ENCODE assay signal across 29 cellular contexts in genomic region chr1:213720032-213720431, GRCh38.
DNase-seq lines count a peak whose midpoint lies in the region; ATAC-seq and TF ChIP-seq lines count a peak whose summit lies in the region.
"Had no signal": no experiment of that assay in that cellular context is flagged by ENCODE, and none has a peak within 500 bp of the region (broad histone marks: within the 10 kb centered on the region; RNA-seq: fewer than 3 reads in every experiment).

No MANE protein-coding gene starts in this region.

- no peaks in the 10 kb centered on the region for H3K36me3 Mint-ChIP-seq in chondrocyte (ENCODE audit: low read depth)
- H3K36me3 Mint-ChIP-seq: CD14-positive monocyte, neural progenitor cell had no signal

- H3K9me3 Mint-ChIP-seq in chondrocyte (ENCODE audit: low read depth) = peaks cover 3% of the 10 kb centered on the region

- H3K27ac Mint-ChIP-seq in chondrocyte (ENCODE audit: unreplicated experiment) = no peak overlapping the region
- H3K27ac Mint-ChIP-seq: activated naive CD4-positive, alpha-beta T cell treated with anti-CD3 and anti-CD28 coated beads, Interleukin-2, amount 50 U/mL, for 72 hours; CD14-positive monocyte; neural progenitor cell had no signal

- peaks cover 9% of the 10 kb centered on the region for H3K27me3 Mint-ChIP-seq in chondrocyte (ENCODE audit: low read depth)

- no peak overlapping the region for H3K4me3 Mint-ChIP-seq in chondrocyte (ENCODE audit: unreplicated experiment)
- H3K4me3 Mint-ChIP-seq: CD14-positive monocyte, neural progenitor cell had no signal

- DNase-seq in DMS 273 (lab: John Stamatoyannopoulos, UW; ENCODE audit: unreplicated experiment) = peak; percentile 27
- no peak for DNase-seq in DMS 273 treated with DMSO at 0.1 percent for 48 hours (lab: John Stamatoyannopoulos, UW)
- peak; percentile 5 to 14 for DNase-seq in NCI-H187 (lab: John Stamatoyannopoulos, UW)
- DNase-seq in NCI-H510A (lab: John Stamatoyannopoulos, UW) = peak; percentile 30
- DNase-seq in left kidney (ENCODE audit: low read depth, low spot score) = peak; percentile 17
- no peak for DNase-seq in nucleus accumbens (lab: John Stamatoyannopoulos, UW)
- DNase-seq in chondrocyte (ENCODE audit: low spot score) = no peak
- DNase-seq: activated CD4-positive, alpha-beta T cell treated with anti-CD3 and anti-CD28 coated beads for 48 hours; activated effector memory CD4-positive, alpha-beta T cell treated with Interleukin-2 at 50 U/mL for 16 hours; activated T-cell treated with anti-CD3 and anti-CD28 coated beads, Interleukin-2, amount 50 U/mL, for 1 hour; amygdala; brain microvascular endothelial cell; cerebellar nuclear complex; DND-41; glutamatergic neuron; left ventricle myocardium superior; MG63; NCI-H1694; retina; small intestine; stimulated activated naive CD4-positive, alpha-beta T cell; T1000; upper lobe of left lung; WERI-Rb-1 had no signal

- TF ChIP-seq CTCF in chondrocyte (IDR thresholded peaks at IDR 0.05) = no peak

- ATAC-seq in GM18511 (IDR thresholded peaks at IDR 0.05; ENCODE audit: unreplicated experiment) = no peak
- ATAC-seq: activated naive CD4-positive, alpha-beta T cell treated with anti-CD3 and anti-CD28 coated beads, Interleukin-2, amount 50 U/mL, for 72 hours; esophagus mucosa; left ventricle myocardium superior had no signal

- H3K4me1 Mint-ChIP-seq in chondrocyte (ENCODE audit: low read depth) = peaks cover 5% of the 10 kb centered on the region
- H3K4me1 Mint-ChIP-seq: CD14-positive monocyte had no signal

Comparison
In these comparisons a context has a peak if more than half of its experiments do, and no peak if none do; other contexts are left out.
1. DNase-seq: peak in DMS 273 (single experiment), NCI-H187 (2 of 2), NCI-H510A (single experiment) and left kidney (single experiment); none in DMS 273 treated with DMSO at 0.1 percent for 48 hours (single experiment), nucleus accumbens (0 of 56) and chondrocyte (single experiment).